Comparison of ENCODE assay signal across 4 cellular contexts in the genomic region with DNA sequence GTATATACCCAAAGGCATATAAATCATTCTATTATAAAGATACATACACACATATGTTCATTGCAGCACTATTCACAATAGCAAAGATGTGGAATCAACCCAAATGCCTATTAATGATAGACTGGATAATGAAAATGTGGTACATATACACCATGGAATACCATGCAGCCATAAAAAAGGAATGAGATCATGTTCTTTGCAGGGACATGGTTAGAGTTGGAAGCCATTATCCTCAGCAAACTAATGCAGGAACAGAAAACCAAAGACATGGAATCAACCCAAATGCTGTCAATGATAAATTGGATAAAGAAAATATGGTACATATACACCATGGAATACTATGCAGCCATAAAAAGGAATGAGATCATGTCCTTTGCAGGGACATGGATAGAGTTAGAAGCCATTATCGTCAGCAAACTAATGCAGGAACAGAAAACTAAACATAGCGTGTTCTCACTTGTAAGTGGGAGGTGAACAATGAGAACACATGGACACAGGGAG.
A peak's percentile ranks its signal among the peaks of the same experiment; 100 is the strongest.
DNase-seq lines count a peak whose midpoint lies in the region; ATAC-seq, FAIRE-seq and TF ChIP-seq lines count a peak whose summit lies in the region.
"Not testable (repeated sequence)": the region's sequence is repeated elsewhere in the genome, so short reads cannot be mapped to it uniquely, and the experiment has no call there.

No MANE protein-coding gene starts in this region.

- not testable (repeated sequence) for TF ChIP-seq EP300 in K562 (IDR thresholded peaks at IDR 0.05; ENCODE audit: low read length)

- not testable (repeated sequence) for H3K4me2 ChIP-seq in K562 (ENCODE audit: insufficient read depth, low read length)

- not testable (repeated sequence) for H3K36me3 ChIP-seq in HEK293 (ENCODE audit: control insufficient read depth in 2 of 2, insufficient read depth in 1 of 2, low read length in 2 of 2); K562 (ENCODE audit: control insufficient read depth, insufficient read depth, low read length)

- 3% methylated on average over 2 of the region's 2 CpGs for WGBS in K562 (ENCODE audit: insufficient coverage, low coverage, missing lambda C conversion rate)

- H3K9me3 Mint-ChIP-seq in glutamatergic neuron (ENCODE audit: unreplicated experiment) = not testable (repeated sequence)

- DNase-seq in K562 (ENCODE audit: extremely low read depth in 1 of 4, low spot score in 3 of 4); glutamatergic neuron: not testable (repeated sequence)

- H3K4me1 Mint-ChIP-seq in glutamatergic neuron (ENCODE audit: low read depth, unreplicated experiment) = not testable (repeated sequence)

- H3K9me1 ChIP-seq in K562 (ENCODE audit: control insufficient read depth, insufficient read depth, low read length) = not testable (repeated sequence)

- H3K27ac ChIP-seq in HEK293 (ENCODE audit: extremely low read depth, low read depth, low read length); K562 (ENCODE audit: extremely low read depth, low read depth, low read length): not testable (repeated sequence)

- not testable (repeated sequence) for TF ChIP-seq CTCF in HEK293 (tag by site-specific recombination; IDR thresholded peaks at IDR 0.05); K562 (IDR thresholded peaks at IDR 0.05 in 2 of 3, conservative IDR thresholded peaks at IDR 0.05 in 1 of 3; ENCODE audit: insufficient read depth in 2 of 3, low read depth in 1 of 3, low read length in 3 of 3); glutamatergic neuron (IDR thresholded peaks at IDR 0.05; ENCODE audit: partially characterized antibody, unreplicated experiment)

- not testable (repeated sequence) for H2AFZ ChIP-seq in K562 (ENCODE audit: low read depth, low read length)

- H3K27me3 ChIP-seq in K562 (ENCODE audit: control insufficient read depth in 2 of 2, insufficient read depth in 2 of 2, low read length in 2 of 2) = not testable (repeated sequence)

- not testable (repeated sequence) for H3K79me2 ChIP-seq in K562 (ENCODE audit: control insufficient read depth, insufficient read depth, low read length)

- CTCF ChIA-PET in HEK293 (lab: Yijun Ruan, JAX); K562 (lab: Yijun Ruan, JAX; ENCODE audit: low intra/inter-chr PET ratio): not testable (repeated sequence)

- H3K27me3 Mint-ChIP-seq in glutamatergic neuron (ENCODE audit: unreplicated experiment) = not testable (repeated sequence)

- TF ChIP-seq RAD21 in K562 (CRISPR knock-in tag; conservative IDR thresholded peaks at IDR 0.05 in 1 of 2, IDR thresholded peaks at IDR 0.05 in 1 of 2) = not testable (repeated sequence)

- not testable (repeated sequence) for FAIRE-seq in K562 (lab: Jason Lieb, UNC)

- in situ Hi-C loops in K562 (cut with MboI) = not testable (repeated sequence)

- H3K9ac ChIP-seq in K562 (ENCODE audit: insufficient read depth in 1 of 2, low read depth in 2 of 2, low read length in 2 of 2) = not testable (repeated sequence)

- intact Hi-C loops in K562 (cut with micrococcal nuclease) = not testable (repeated sequence)

- peak overlapping the region; percentile 53 for H3K27ac Mint-ChIP-seq in glutamatergic neuron (ENCODE audit: unreplicated experiment)

- not testable (repeated sequence) for H3K4me1 ChIP-seq in HEK293 (ENCODE audit: control insufficient read depth, insufficient read depth, low read length); K562 (replicated peaks in 1 of 2; ENCODE audit: control insufficient read depth in 2 of 2, insufficient read depth in 2 of 2, low read length in 2 of 2)

- H4K20me1 ChIP-seq in K562 (replicated peaks; ENCODE audit: control insufficient read depth, insufficient read depth, low read length) = not testable (repeated sequence)

- BruUV-seq in K562 (replicated peaks; lab: Mats Ljungman, UMichigan) = not testable (repeated sequence)

- H3K9me3 ChIP-seq in HEK293 (ENCODE audit: control insufficient read depth, insufficient read depth, low read depth, low read length); K562 (replicated peaks; ENCODE audit: control insufficient read depth, insufficient read depth, low read depth, low read length): not testable (repeated sequence)

- POLR2A ChIA-PET in HEK293 (lab: Yijun Ruan, JAX); K562 (lab: Yijun Ruan, JAX): not testable (repeated sequence)

- not testable (repeated sequence) for TF ChIP-seq POLR2A in K562 (conservative IDR thresholded peaks at IDR 0.05)

- H3K4me3 Mint-ChIP-seq in glutamatergic neuron (ENCODE audit: unreplicated experiment) = not testable (repeated sequence)

- not testable (repeated sequence) for H3K36me3 Mint-ChIP-seq in glutamatergic neuron (ENCODE audit: unreplicated experiment)

- ATAC-seq in SK-N-SH treated with all-trans-retinoic acid at 6 μM for 48 hours, K562: not testable (repeated sequence)

- not testable (repeated sequence) for H3K4me3 ChIP-seq in HEK293 (ENCODE audit: low read depth, low read length); K562

TF ChIP-seq in HEK293, 187 proteins besides CTCF, POLR2A, EP300 and RAD21 (continues in another document):
- peak; percentile 98 for TF ChIP-seq ZNF146 (tag by site-specific recombination; IDR thresholded peaks at IDR 0.05)

TF ChIP-seq in SK-N-SH treated with all-trans-retinoic acid at 6 μM for 48 hours, 23 proteins besides CTCF, POLR2A, EP300 and RAD21:
- peak; percentile 53; the same call in 1 of the 2 replicates for TF ChIP-seq ZNF8 (CRISPR knock-in tag; IDR thresholded peaks at IDR 0.05)

TF ChIP-seq in K562, 482 proteins besides CTCF, POLR2A, EP300 and RAD21:
- TF ChIP-seq ZNF146 (CRISPR knock-in tag; IDR thresholded peaks at IDR 0.05; ENCODE audit: unreplicated experiment) = peak; percentile 73
